ENCODE assay signal across 8 cellular contexts in genomic region chr2:3519255-3520190, GRCh38. TPM values are rescaled to one million over a fixed set of nuclear protein-coding genes. Genes with fewer than 3 reads are reported as not detected.
A peak's percentile ranks its signal among the peaks of the same experiment; 100 is the strongest.
DNase-seq lines count a peak whose midpoint lies in the region; ATAC-seq and TF ChIP-seq lines count a peak whose summit lies in the region.

ADI1 (minus strand) TSS chr2:3519531; CDS start chr2:3519487, 44 bp downstream.

- in situ Hi-C loops in KBM-7 (cut with MboI; ENCODE audit: low pct_unique_long_range_greater_than_20kb, low sequenced_read_pairs): no loop called here

- DNase-seq in ELR (ENCODE audit: low read depth) (peak; percentile 81), KBM-7 (peak; percentile 86), SHP77 treated with DMSO at 0.1 percent for 48 hours (lab: John Stamatoyannopoulos, UW) (peak; percentile 68), nucleus accumbens (lab: John Stamatoyannopoulos, UW) (peak in 51 of 56 donors; percentile 23 to 89 (median 75)), suprapubic skin (ENCODE audit: low spot score in 2 of 2) (peak; percentile 91 to 93)
- peak; percentile 82 for DNase-seq in activated naive CD4-positive, alpha-beta T cell treated with Interleukin-2 at 50 U/mL for 16 hours

- 7 to 9% methylated on average over 8 to 14 of the region's 75 CpGs for WGBS in gastroesophageal sphincter (ENCODE audit: low coverage in 1 of 2), 2 donors
- WGBS in suprapubic skin: 4% methylated on average over 26 of the region's 75 CpGs

- peak; percentile 53 for ATAC-seq in GM21737 (IDR thresholded peaks at IDR 0.05; ENCODE audit: unreplicated experiment)
- peak; percentile 82 for ATAC-seq in gastroesophageal sphincter

- H3K4me1 ChIP-seq in gastroesophageal sphincter: peaks cover 0 to 64% (median 10%) of the 10 kb centered on the region in 3 donors
- peaks cover 31% of the 10 kb centered on the region for H3K4me1 ChIP-seq in suprapubic skin

- peak; percentile 80 to 94 for TF ChIP-seq POLR2A in gastroesophageal sphincter (IDR thresholded peaks at IDR 0.05)
- peak in 1 of 2 donors; percentile 62 for TF ChIP-seq POLR2A in suprapubic skin (IDR thresholded peaks at IDR 0.05)

- TF ChIP-seq CTCF in gastroesophageal sphincter (IDR thresholded peaks at IDR 0.05) (no peak), suprapubic skin (IDR thresholded peaks at IDR 0.05) (no peak)

- H3K4me3 ChIP-seq in gastroesophageal sphincter: peak within 1 kb of the TSS; percentile 65 to 74
- peak within 1 kb of the TSS; percentile 81 for H3K4me3 ChIP-seq in suprapubic skin

- H3K27me3 ChIP-seq in gastroesophageal sphincter: no peaks in the 10 kb centered on the region
- H3K27me3 ChIP-seq in suprapubic skin: no peaks in the 10 kb centered on the region

- TF ChIP-seq EP300 in gastroesophageal sphincter (IDR thresholded peaks at IDR 0.05) (no peak), suprapubic skin (IDR thresholded peaks at IDR 0.05) (no peak)

- H3K9me3 ChIP-seq in gastroesophageal sphincter (no peaks in the 10 kb centered on the region), suprapubic skin (no peaks in the 10 kb centered on the region)

- H3K27ac ChIP-seq in gastroesophageal sphincter (peak within 1 kb of the TSS; percentile 94 to 100 (median 98)), suprapubic skin (peak within 1 kb of the TSS; percentile 98)

- H3K36me3 ChIP-seq in gastroesophageal sphincter: peaks cover 0 to 9% of the 10 kb centered on the region in 2 donors
- peaks cover 7% of the 10 kb centered on the region for H3K36me3 ChIP-seq in suprapubic skin

RNA-seq across cellular contexts. Expression of gene ADI1, which starts in this region (rescaled TPM):
- total RNA-seq in gastroesophageal sphincter (100 to 1,000 TPM in 1 of 4 donors, 10 to 100 TPM in 3; 61.9 to 106 (median 82.9) TPM), suprapubic skin (10 to 100 TPM; 39.2 to 54.4 (median 45.4) TPM)

Comparison
In these comparisons a context has a peak if more than half of its experiments do, and no peak if none do; other contexts are left out.
1. Peak in every context shown above with its lines: DNase-seq, ATAC-seq, H3K4me3 ChIP-seq and H3K27ac ChIP-seq.